In genomic region chr3:79954756-79955155, GRCh38 we compare ENCODE assay signal across 34 cellular contexts.
DNase-seq lines count a peak whose midpoint lies in the region; ATAC-seq, FAIRE-seq and TF ChIP-seq lines count a peak whose summit lies in the region.
"Had no signal": no experiment of that assay in that cellular context is flagged by ENCODE, and none has a peak within 500 bp of the region (broad histone marks: within the 10 kb centered on the region; RNA-seq: fewer than 3 reads in every experiment).

No MANE protein-coding gene starts in this region.

- BruUV-seq in MCF 10A (replicated peaks; lab: Mats Ljungman, UMichigan): no TSS peak

- peaks cover 0 to 2% of the 10 kb centered on the region in 2 donors for H3K9me3 ChIP-seq in breast epithelium
- H3K9me3 ChIP-seq in vagina: no peaks in the 10 kb centered on the region
- H3K9me3 ChIP-seq in lower lobe of right lung: no peaks in the 10 kb centered on the region
- H3K9me3 ChIP-seq: BE2C, MG63, ovary had no signal

- no peak overlapping the region for H3K4me3 Mint-ChIP-seq in MCF 10A (ENCODE audit: unreplicated experiment)
- H3K4me3 Mint-ChIP-seq: activated B cell treated with CpG ODN at 0.5 μM for 24 hours; activated naive CD8-positive, alpha-beta T cell treated with anti-CD3 and anti-CD28 coated beads for 36 hours; activated T-cell treated with anti-CD3 and anti-CD28 coated beads, Interleukin-2, amount 50 U/mL, for 24 hours; effector memory CD8-positive, alpha-beta T cell had no signal

- H3K9me3 Mint-ChIP-seq in MCF 10A (ENCODE audit: unreplicated experiment): peaks cover 13% of the 10 kb centered on the region

- H3K27ac ChIP-seq in breast epithelium: no peak overlapping the region
- no peak overlapping the region for H3K27ac ChIP-seq in vagina
- no peak overlapping the region for H3K27ac ChIP-seq in lower lobe of right lung
- H3K27ac ChIP-seq: coronary artery, ovary, skin epidermis had no signal

- DNase-seq in MCF 10A (ENCODE audit: unreplicated experiment) (peak; percentile 16), breast epithelium (ENCODE audit: low spot score in 2 of 2) (no peak), NAMALWA (ENCODE audit: low spot score) (peak; percentile 4), bronchial epithelial cell (ENCODE audit: low read depth) (peak; percentile 9), vagina (ENCODE audit: extremely low spot score in 2 of 2) (no peak), lower lobe of right lung (no peak), NCI-H187 (lab: John Stamatoyannopoulos, UW) (no peak)
- DNase-seq: ACHN; activated B cell treated with CpG ODN at 0.5 μM for 24 hours; activated CD4-positive, alpha-beta T cell treated with anti-CD3 and anti-CD28 coated beads, Interleukin-2, amount 50 U/mL, for 1 hour; activated gamma-delta T cell; activated naive CD8-positive, alpha-beta T cell treated with anti-CD3 and anti-CD28 coated beads for 36 hours; activated T-cell treated with anti-CD3 and anti-CD28 coated beads, Interleukin-2, amount 50 U/mL, for 24 hours; aorta; BE2C; DMS53; effector memory CD8-positive, alpha-beta T cell; GOT3; mesendoderm; MG63; NCI-H1417 treated with DMSO at 0.1 percent for 48 hours; NCI-H2081 treated with DMSO at 0.1 percent for 48 hours; NCI-H345; NCI-H69; ovary; retina; stimulated activated CD4-positive, alpha-beta T cell treated with anti-CD3 and anti-CD28 coated beads, Interleukin-1b, Interleukin-23, amount 100 ng/mL, for 48 hours; stimulated activated naive CD4-positive, alpha-beta T cell treated with Interleukin-2 at 50 U/mL for 16 hours had no signal

- TF ChIP-seq POLR2A in breast epithelium (IDR thresholded peaks at IDR 0.05): no peak
- TF ChIP-seq POLR2A in vagina (IDR thresholded peaks at IDR 0.05): no peak

- POLR2A ChIA-PET in MCF 10A (lab: Yijun Ruan, JAX): interaction anchor here (1.0 kb wide), 1 partner anchor 17 kb away, joined by 3 read pairs; no protein-coding TSS in a partner anchor

- intact Hi-C loops in MCF 10A (cut with micrococcal nuclease): no loop called here
- intact Hi-C loops in breast epithelium (cut with DNase I; ENCODE audit: low total_unique reads): no loop called here
- intact Hi-C loops in vagina (cut with DNase I): no loop called here
- intact Hi-C loops in lower lobe of right lung (cut with DNase I): no loop called here

- H3K27me3 ChIP-seq in breast epithelium (no peaks in the 10 kb centered on the region), bronchial epithelial cell (ENCODE audit: control insufficient read depth, insufficient read depth, low read length) (no peaks in the 10 kb centered on the region), vagina (no peaks in the 10 kb centered on the region), lower lobe of right lung (ENCODE audit: low read depth) (no peaks in the 10 kb centered on the region)
- H3K27me3 ChIP-seq: BE2C, MG63, ovary had no signal

- CTCF ChIA-PET in MCF 10A (lab: Yijun Ruan, JAX): interaction anchor here (1.0 kb wide), 1 partner anchor 8 kb away, joined by 3 read pairs; no protein-coding TSS in a partner anchor

- no peaks in the 10 kb centered on the region for H3K27me3 Mint-ChIP-seq in MCF 10A (ENCODE audit: insufficient read depth, unreplicated experiment)
- H3K27me3 Mint-ChIP-seq: activated B cell treated with CpG ODN at 0.5 μM for 24 hours; activated naive CD8-positive, alpha-beta T cell treated with anti-CD3 and anti-CD28 coated beads for 36 hours; activated T-cell treated with anti-CD3 and anti-CD28 coated beads, Interleukin-2, amount 50 U/mL, for 24 hours; effector memory CD8-positive, alpha-beta T cell had no signal

- H3K36me3 ChIP-seq in breast epithelium: no peaks in the 10 kb centered on the region
- H3K36me3 ChIP-seq in bronchial epithelial cell (ENCODE audit: control insufficient read depth, insufficient read depth, low read length): no peaks in the 10 kb centered on the region
- H3K36me3 ChIP-seq in vagina: no peaks in the 10 kb centered on the region
- no peaks in the 10 kb centered on the region for H3K36me3 ChIP-seq in lower lobe of right lung
- H3K36me3 ChIP-seq: BE2C, MG63, ovary had no signal

- H3K27ac Mint-ChIP-seq in MCF 10A (ENCODE audit: low read depth, unreplicated experiment): no peak overlapping the region
- H3K27ac Mint-ChIP-seq: activated B cell treated with CpG ODN at 0.5 μM for 24 hours; activated naive CD8-positive, alpha-beta T cell treated with anti-CD3 and anti-CD28 coated beads for 36 hours; activated T-cell treated with anti-CD3 and anti-CD28 coated beads, Interleukin-2, amount 50 U/mL, for 24 hours; effector memory CD8-positive, alpha-beta T cell had no signal

- no peak overlapping the region for H3K4me3 ChIP-seq in breast epithelium
- no peak overlapping the region for H3K4me3 ChIP-seq in bronchial epithelial cell (ENCODE audit: low read depth, low read length)
- H3K4me3 ChIP-seq in vagina: no peak overlapping the region
- no peak overlapping the region for H3K4me3 ChIP-seq in lower lobe of right lung
- H3K4me3 ChIP-seq: coronary artery, MG63, ovary, skin epidermis had no signal

- no peaks in the 10 kb centered on the region for H3K4me1 ChIP-seq in breast epithelium
- H3K4me1 ChIP-seq in vagina: no peaks in the 10 kb centered on the region
- H3K4me1 ChIP-seq in lower lobe of right lung: no peaks in the 10 kb centered on the region

- ATAC-seq in GM19455 (IDR thresholded peaks at IDR 0.05; ENCODE audit: unreplicated experiment) (no peak), lower lobe of right lung (no peak)
- ATAC-seq: effector memory CD8-positive, alpha-beta T cell; left lobe of liver had no signal

- no peaks in the 10 kb centered on the region for H3K36me3 Mint-ChIP-seq in MCF 10A (ENCODE audit: insufficient read depth, unreplicated experiment)
- H3K36me3 Mint-ChIP-seq: activated naive CD8-positive, alpha-beta T cell treated with anti-CD3 and anti-CD28 coated beads for 36 hours had no signal

- no peaks in the 10 kb centered on the region for H3K4me1 Mint-ChIP-seq in MCF 10A (ENCODE audit: insufficient read depth, unreplicated experiment)
- H3K4me1 Mint-ChIP-seq: activated B cell treated with CpG ODN at 0.5 μM for 24 hours; activated naive CD8-positive, alpha-beta T cell treated with anti-CD3 and anti-CD28 coated beads for 36 hours had no signal

- peak; percentile 7 for FAIRE-seq in bronchial epithelial cell (lab: Jason Lieb, UNC)
- FAIRE-seq: G401.6, islet of Langerhans had no signal

- TF ChIP-seq CTCF in MCF 10A (IDR thresholded peaks at IDR 0.05; ENCODE audit: unreplicated experiment) (no peak), breast epithelium (IDR thresholded peaks at IDR 0.05) (no peak), bronchial epithelial cell (IDR thresholded peaks at IDR 0.05; ENCODE audit: insufficient read depth, low read length, severe bottlenecking) (no peak), vagina (IDR thresholded peaks at IDR 0.05) (no peak), lower lobe of right lung (IDR thresholded peaks at IDR 0.05) (no peak)

Comparison
In these comparisons a context has a peak if more than half of its experiments do, and no peak if none do; other contexts are left out.
1. DNase-seq: peak in MCF 10A (single experiment), NAMALWA (single experiment) and bronchial epithelial cell (single experiment); none in breast epithelium (0 of 2), vagina (0 of 2), lower lobe of right lung (single experiment) and NCI-H187 (0 of 2).